ENCODE assay signal across 19 cellular contexts in the genomic region with DNA sequence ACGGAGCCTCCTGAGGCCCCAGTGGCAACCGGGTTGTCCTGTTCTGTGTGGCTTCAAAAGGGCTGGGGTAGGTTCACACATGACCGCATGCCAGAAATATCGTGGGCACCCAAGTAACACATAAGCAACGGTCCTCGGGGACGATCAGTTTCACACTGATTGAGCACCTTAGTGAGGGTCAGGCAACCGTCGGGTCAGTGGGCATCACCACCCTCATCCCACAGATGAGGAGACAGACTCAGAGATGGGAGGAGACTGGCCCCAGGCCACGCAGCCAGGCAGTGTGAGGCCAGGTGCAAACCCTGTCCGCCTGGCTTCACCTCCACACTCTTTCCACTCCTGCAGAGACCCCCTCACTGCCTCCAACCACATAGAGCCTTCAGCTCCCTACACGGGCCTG.
A peak's percentile ranks its signal among the peaks of the same experiment; 100 is the strongest.
DNase-seq lines count a peak whose midpoint lies in the region; ATAC-seq and TF ChIP-seq lines count a peak whose summit lies in the region.
"Had no signal": no experiment of that assay in that cellular context is flagged by ENCODE, and none has a peak within 500 bp of the region (broad histone marks: within the 10 kb centered on the region; RNA-seq: fewer than 3 reads in every experiment).

No MANE protein-coding gene starts in this region.

- TF ChIP-seq CTCF in lung (IDR thresholded peaks at IDR 0.05; ENCODE audit: control extremely low read depth, extremely low read depth) = no peak
- TF ChIP-seq CTCF in upper lobe of right lung (IDR thresholded peaks at IDR 0.05) = no peak

- H3K9me3 ChIP-seq in lung (ENCODE audit: control insufficient read depth in 2 of 2, insufficient read depth in 1 of 2, low read length in 1 of 2) (peaks cover 0 to 2% of the 10 kb centered on the region in 2 donors), upper lobe of right lung (no peaks in the 10 kb centered on the region)
- H3K9me3 ChIP-seq: A549 had no signal

- H3K27ac ChIP-seq in lung (ENCODE audit: low read depth in 1 of 2, low read length in 1 of 2) (no peak overlapping the region), upper lobe of right lung (no peak overlapping the region)
- H3K27ac ChIP-seq: A549, GM23248 had no signal

- no peaks in the 10 kb centered on the region for H3K36me3 Mint-ChIP-seq in activated T-cell treated with anti-CD3 and anti-CD28 coated beads, Interleukin-2, amount 50 U/mL, for 24 hours (ENCODE audit: low read depth)
- no peaks in the 10 kb centered on the region for H3K36me3 Mint-ChIP-seq in activated T-cell treated with anti-CD3 and anti-CD28 coated beads, Interleukin-2, amount 50 U/mL, for 4 hours (ENCODE audit: insufficient read depth)
- H3K36me3 Mint-ChIP-seq: CD4-positive, CD25-positive, alpha-beta regulatory T cell had no signal

- no peak for ATAC-seq in activated T-cell treated with anti-CD3 and anti-CD28 coated beads, Interleukin-2, amount 50 U/mL, for 4 hours
- ATAC-seq in lung (ENCODE audit: insufficient read depth, low FRiP score) (no peak), upper lobe of right lung (no peak), GM21423 (IDR thresholded peaks at IDR 0.05; ENCODE audit: unreplicated experiment) (no peak)
- ATAC-seq: A549, PC-3 had no signal

- no peak overlapping the region for H3K4me3 Mint-ChIP-seq in activated T-cell treated with anti-CD3 and anti-CD28 coated beads, Interleukin-2, amount 50 U/mL, for 24 hours
- H3K4me3 Mint-ChIP-seq in activated T-cell treated with anti-CD3 and anti-CD28 coated beads, Interleukin-2, amount 50 U/mL, for 4 hours = no peak overlapping the region
- H3K4me3 Mint-ChIP-seq: CD4-positive, CD25-positive, alpha-beta regulatory T cell had no signal

- H3K4me1 Mint-ChIP-seq in activated T-cell treated with anti-CD3 and anti-CD28 coated beads, Interleukin-2, amount 50 U/mL, for 24 hours (ENCODE audit: low read depth) = no peaks in the 10 kb centered on the region
- no peaks in the 10 kb centered on the region for H3K4me1 Mint-ChIP-seq in activated T-cell treated with anti-CD3 and anti-CD28 coated beads, Interleukin-2, amount 50 U/mL, for 4 hours (ENCODE audit: low read depth)
- H3K4me1 Mint-ChIP-seq: CD4-positive, CD25-positive, alpha-beta regulatory T cell had no signal

- H3K4me3 ChIP-seq in lung = no peak overlapping the region
- H3K4me3 ChIP-seq in upper lobe of right lung = no peak overlapping the region
- H3K4me3 ChIP-seq: A549, GM23248, K562 had no signal

- intact Hi-C loops in upper lobe of right lung (cut with DNase I) = no loop called here

- H3K4me1 ChIP-seq in lung (ENCODE audit: control insufficient read depth in 2 of 2, insufficient read depth in 2 of 2, low read length in 2 of 2) = no peaks in the 10 kb centered on the region
- no peaks in the 10 kb centered on the region for H3K4me1 ChIP-seq in upper lobe of right lung
- H3K4me1 ChIP-seq: A549 had no signal

- peaks cover 9% of the 10 kb centered on the region for H3K27me3 Mint-ChIP-seq in activated T-cell treated with anti-CD3 and anti-CD28 coated beads, Interleukin-2, amount 50 U/mL, for 24 hours
- H3K27me3 Mint-ChIP-seq in activated T-cell treated with anti-CD3 and anti-CD28 coated beads, Interleukin-2, amount 50 U/mL, for 4 hours (ENCODE audit: low read depth) = peaks cover 21% of the 10 kb centered on the region
- H3K27me3 Mint-ChIP-seq: CD4-positive, CD25-positive, alpha-beta regulatory T cell had no signal

- DNase-seq in activated T-cell treated with anti-CD3 and anti-CD28 coated beads, Interleukin-2, amount 50 U/mL, for 24 hours = peak; percentile 15
- DNase-seq in activated T-cell treated with anti-CD3 and anti-CD28 coated beads, Interleukin-2, amount 50 U/mL, for 4 hours = no peak
- peak; percentile 40 for DNase-seq in activated CD8-positive, alpha-beta memory T cell treated with anti-CD3 and anti-CD28 coated beads, Interleukin-2, amount 50 U/mL, for 48 hours
- peak; percentile 14 for DNase-seq in lung (ENCODE audit: low spot score)
- peak; percentile 21 for DNase-seq in upper lobe of right lung
- no peak for DNase-seq in NCI-H2171 (lab: John Stamatoyannopoulos, UW)
- no peak for DNase-seq in Kasumi-1 (lab: John Stamatoyannopoulos, UW)
- DNase-seq: Calu3; CD4-positive, CD25-positive, alpha-beta regulatory T cell; DMS79 treated with DMSO at 0.1 percent for 48 hours; GM23248; NCI-H1092; NCI-H1694; NCI-H2107; NCI-H446; PC-3 had no signal

- H3K9me3 Mint-ChIP-seq in activated T-cell treated with anti-CD3 and anti-CD28 coated beads, Interleukin-2, amount 50 U/mL, for 24 hours = no peaks in the 10 kb centered on the region
- no peaks in the 10 kb centered on the region for H3K9me3 Mint-ChIP-seq in activated T-cell treated with anti-CD3 and anti-CD28 coated beads, Interleukin-2, amount 50 U/mL, for 4 hours

- WGBS in lung, 2 donors = 85 to 88% methylated on average over 11 to 12 of the region's 12 CpGs

- no peak overlapping the region for H3K27ac Mint-ChIP-seq in activated T-cell treated with anti-CD3 and anti-CD28 coated beads, Interleukin-2, amount 50 U/mL, for 24 hours
- H3K27ac Mint-ChIP-seq: CD4-positive, CD25-positive, alpha-beta regulatory T cell had no signal

- no peaks in the 10 kb centered on the region for H3K36me3 ChIP-seq in lung (ENCODE audit: control insufficient read depth in 2 of 2, insufficient read depth in 2 of 2, low read length in 2 of 2)
- H3K36me3 ChIP-seq in upper lobe of right lung = no peaks in the 10 kb centered on the region

- H3K27me3 ChIP-seq in lung (ENCODE audit: control insufficient read depth, insufficient read depth) (no peaks in the 10 kb centered on the region), upper lobe of right lung (peaks cover 13% of the 10 kb centered on the region)

Comparison
In these comparisons a context has a peak if more than half of its experiments do, and no peak if none do; other contexts are left out.
1. DNase-seq: peak in activated T-cell treated with anti-CD3 and anti-CD28 coated beads, Interleukin-2, amount 50 U/mL, for 24 hours (single experiment), activated CD8-positive, alpha-beta memory T cell treated with anti-CD3 and anti-CD28 coated beads, Interleukin-2, amount 50 U/mL, for 48 hours (single experiment), lung (single experiment) and upper lobe of right lung (single experiment); none in activated T-cell treated with anti-CD3 and anti-CD28 coated beads, Interleukin-2, amount 50 U/mL, for 4 hours (single experiment), NCI-H2171 (single experiment) and Kasumi-1 (0 of 2).